ENCODE assay signal across 18 cellular contexts in genomic region chr11:74471037-74471436, GRCh38. TPM values are rescaled to one million over a fixed set of nuclear protein-coding genes. Genes with fewer than 3 reads are reported as not detected.
"Had no signal": no experiment of that assay in that cellular context is flagged by ENCODE, and none has a peak within 500 bp of the region (broad histone marks: within the 10 kb centered on the region; RNA-seq: fewer than 3 reads in every experiment).

No MANE protein-coding gene starts in this region.

- H3K4me1 ChIP-seq: SJCRH30 had no signal

- DNase-seq: KBM-7; MV-4-11; NCI-H1048; NCI-H1105; NCI-H1436 treated with DMSO at 0.1 percent for 48 hours; NCI-H187 treated with DMSO at 0.1 percent for 48 hours; NCI-H2029 treated with DMSO at 0.1 percent for 48 hours; NCI-H446 treated with DMSO at 0.1 percent for 48 hours; NCI-H510A treated with DMSO at 0.1 percent for 48 hours; NCI-H526; NK-92 treated with Interleukin-12 subunit alpha and Interleukin-12 subunit beta, amount 100 ng/mL, for 24 hours; OCI-M1; PC-9; Peyer's patch; SHP77 treated with DMSO at 0.1 percent for 48 hours had no signal

- H3K27me3 ChIP-seq: Peyer's patch, SJCRH30 had no signal

- H3K36me3 ChIP-seq: Peyer's patch, SJCRH30 had no signal

- ATAC-seq: Right ventricle myocardium inferior had no signal

- H3K27ac ChIP-seq: PC-9, Peyer's patch, SJCRH30 had no signal

- H3K4me2 ChIP-seq: PC-9 had no signal

- H3K9me3 ChIP-seq: Peyer's patch, SJCRH30 had no signal

- H3K4me3 ChIP-seq: PC-9, Peyer's patch, SJCRH30 had no signal

- H2AFZ ChIP-seq: PC-9 had no signal

RNA-seq across cellular contexts. Expression of gene KCNE3, which starts 3.7 kb away (rescaled TPM):
- total RNA-seq: MCF 10A, SJCRH30 had no signal
